Comparison of ENCODE assay signal across 21 cellular contexts in the genomic region with DNA sequence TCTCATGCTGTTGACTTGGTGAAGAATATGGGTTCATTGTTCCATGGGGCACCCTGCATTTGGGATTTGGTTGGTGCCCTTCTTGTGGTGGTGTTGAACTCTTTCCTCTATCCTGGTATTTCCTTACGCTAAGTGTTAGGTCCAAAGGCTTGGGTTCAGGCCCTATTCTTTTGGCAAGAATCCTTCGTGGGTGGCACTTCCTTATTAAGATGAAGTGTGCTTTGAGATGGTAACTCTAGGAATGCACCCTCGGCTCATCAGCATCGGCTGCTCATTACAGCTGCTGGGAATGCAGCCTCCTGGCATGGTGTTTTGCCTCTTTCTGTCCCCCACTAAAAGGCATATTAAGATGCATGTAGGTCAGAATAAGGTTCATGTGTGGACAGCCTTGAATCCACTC.
DNase-seq lines count a peak whose midpoint lies in the region; ATAC-seq and TF ChIP-seq lines count a peak whose summit lies in the region.
"Had no signal": no experiment of that assay in that cellular context is flagged by ENCODE, and none has a peak within 500 bp of the region (broad histone marks: within the 10 kb centered on the region; RNA-seq: fewer than 3 reads in every experiment).

No MANE protein-coding gene starts in this region.

- no peaks in the 10 kb centered on the region for H3K36me3 ChIP-seq in aorta (ENCODE audit: control insufficient read depth in 1 of 2, insufficient read depth in 2 of 2, low read length in 1 of 2)
- H3K36me3 ChIP-seq: BLaER1 had no signal

- DNase-seq in EH (ENCODE audit: low read depth) (peak; percentile 51), mesothelial cell of epicardium (ENCODE audit: low spot score in 2 of 2, unreplicated experiment in 2 of 2) (peak in 1 of 2 experiments; percentile 16), aorta (peak; percentile 2 to 35), NCI-H1694 treated with DMSO at 0.1 percent for 48 hours (lab: John Stamatoyannopoulos, UW) (no peak), GM13977 (ENCODE audit: low spot score) (no peak)
- DNase-seq: CD4-positive, alpha-beta memory T cell; DND-41; GOT3; IMR-90; NCI-H1092 treated with DMSO at 0.1 percent for 48 hours; NCI-H146; NCI-H2029 treated with DMSO at 0.1 percent for 48 hours; NCI-H2171; NCI-H524 treated with DMSO at 0.1 percent for 48 hours; NCI-H82 had no signal

- H3K9me3 Mint-ChIP-seq in brain: peaks cover 0 to 4% (median 0%) of the 10 kb centered on the region in 5 experiments
- H3K9me3 Mint-ChIP-seq in mesothelial cell of epicardium: no peaks in the 10 kb centered on the region

- H3K4me3 ChIP-seq in aorta (ENCODE audit: low read length in 2 of 2): no peak overlapping the region
- H3K4me3 ChIP-seq: BLaER1 had no signal

- no peaks in the 10 kb centered on the region for H3K9me3 ChIP-seq in aorta (ENCODE audit: control insufficient read depth, low read length)
- H3K9me3 ChIP-seq: BLaER1 had no signal

- TF ChIP-seq CTCF in brain (conservative IDR thresholded peaks at IDR 0.05) (no peak), mesothelial cell of epicardium (IDR thresholded peaks at IDR 0.05; ENCODE audit: unreplicated experiment) (no peak), GM13977 (IDR thresholded peaks at IDR 0.05; ENCODE audit: extremely low read depth, insufficient read depth, missing control alignments) (no peak)

- peak overlapping the region in 4 of 5 experiments; percentile 8 to 41 (median 27) for H3K27ac Mint-ChIP-seq in brain
- peak overlapping the region; percentile 52 for H3K27ac Mint-ChIP-seq in mesothelial cell of epicardium
- H3K27ac Mint-ChIP-seq: CD4-positive, alpha-beta memory T cell had no signal

- intact Hi-C loops in aorta (cut with DNase I): no loop called here

- H3K4me1 ChIP-seq in aorta (ENCODE audit: control insufficient read depth in 1 of 2, insufficient read depth in 2 of 2, low read length in 2 of 2): no peaks in the 10 kb centered on the region
- H3K4me1 ChIP-seq: BLaER1 had no signal

- no peaks in the 10 kb centered on the region for H3K27me3 ChIP-seq in aorta (ENCODE audit: control insufficient read depth in 1 of 2, insufficient read depth in 2 of 2, low read length in 1 of 2)
- H3K27me3 ChIP-seq: BLaER1 had no signal

- H3K36me3 Mint-ChIP-seq in brain: no peaks in the 10 kb centered on the region
- no peaks in the 10 kb centered on the region for H3K36me3 Mint-ChIP-seq in mesothelial cell of epicardium
- H3K36me3 Mint-ChIP-seq: CD4-positive, alpha-beta memory T cell had no signal

- H3K4me3 Mint-ChIP-seq in brain: no peak overlapping the region
- H3K4me3 Mint-ChIP-seq in mesothelial cell of epicardium: no peak overlapping the region
- H3K4me3 Mint-ChIP-seq: CD4-positive, alpha-beta memory T cell had no signal

- no peak overlapping the region for H3K27ac ChIP-seq in aorta (ENCODE audit: low read depth in 1 of 2, low read length in 2 of 2)
- H3K27ac ChIP-seq: BLaER1, KMS-11 had no signal

- ATAC-seq in aorta (ENCODE audit: low FRiP score) (no peak), HG03521 (IDR thresholded peaks at IDR 0.05; ENCODE audit: unreplicated experiment) (no peak)
- ATAC-seq: Panc1, SK-N-SH treated with all-trans-retinoic acid at 6 μM for 48 hours had no signal

- in situ Hi-C loops in GM13977 (cut with MboI; ENCODE audit: low pct_unique_long_range_greater_than_20kb, low sequenced_read_pairs, unreplicated experiment): no loop called here

- peaks cover 9% of the 10 kb centered on the region for H3K27me3 Mint-ChIP-seq in brain
- no peaks in the 10 kb centered on the region for H3K27me3 Mint-ChIP-seq in mesothelial cell of epicardium (ENCODE audit: low read depth)

- WGBS in aorta, 2 donors: 83 to 85% methylated on average over 4 of the region's 4 CpGs

- peaks cover 61% of the 10 kb centered on the region for H3K4me1 Mint-ChIP-seq in brain
- H3K4me1 Mint-ChIP-seq in mesothelial cell of epicardium: peaks cover 57% of the 10 kb centered on the region
- H3K4me1 Mint-ChIP-seq: CD4-positive, alpha-beta memory T cell had no signal

Comparison
In these comparisons a context has a peak if more than half of its experiments do, and no peak if none do; other contexts are left out.
1. DNase-seq: peak in EH (single experiment) and aorta (2 of 2); none in NCI-H1694 treated with DMSO at 0.1 percent for 48 hours (single experiment) and GM13977 (single experiment).